ENCODE assay signal across 1 cellular context in the genomic region with DNA sequence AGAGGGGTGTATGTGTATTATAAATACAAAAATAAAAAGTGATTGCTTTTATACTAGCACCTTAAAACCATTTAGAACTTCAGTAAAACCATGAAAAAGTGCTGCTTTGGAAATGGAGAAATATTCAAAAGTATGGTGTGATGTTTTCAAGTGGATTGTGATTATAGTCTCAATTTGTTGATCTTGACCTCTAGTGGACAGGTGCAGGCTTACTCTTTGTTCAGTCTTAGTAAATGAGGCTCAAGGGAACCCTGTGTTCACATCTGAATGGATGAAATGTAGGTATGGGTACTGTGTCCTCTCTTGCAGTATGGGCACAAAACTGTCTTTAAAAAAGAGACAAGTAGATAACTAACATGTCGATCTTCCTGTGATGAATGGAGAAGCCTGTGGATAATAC.
TF ChIP-seq lines count a peak whose summit lies in the region.

No MANE protein-coding gene starts in this region.

TF ChIP-seq in GM23338, 12 proteins besides CTCF, POLR2A, EP300 and RAD21 (continued from another document):
- TF ChIP-seq, protein P1, sequence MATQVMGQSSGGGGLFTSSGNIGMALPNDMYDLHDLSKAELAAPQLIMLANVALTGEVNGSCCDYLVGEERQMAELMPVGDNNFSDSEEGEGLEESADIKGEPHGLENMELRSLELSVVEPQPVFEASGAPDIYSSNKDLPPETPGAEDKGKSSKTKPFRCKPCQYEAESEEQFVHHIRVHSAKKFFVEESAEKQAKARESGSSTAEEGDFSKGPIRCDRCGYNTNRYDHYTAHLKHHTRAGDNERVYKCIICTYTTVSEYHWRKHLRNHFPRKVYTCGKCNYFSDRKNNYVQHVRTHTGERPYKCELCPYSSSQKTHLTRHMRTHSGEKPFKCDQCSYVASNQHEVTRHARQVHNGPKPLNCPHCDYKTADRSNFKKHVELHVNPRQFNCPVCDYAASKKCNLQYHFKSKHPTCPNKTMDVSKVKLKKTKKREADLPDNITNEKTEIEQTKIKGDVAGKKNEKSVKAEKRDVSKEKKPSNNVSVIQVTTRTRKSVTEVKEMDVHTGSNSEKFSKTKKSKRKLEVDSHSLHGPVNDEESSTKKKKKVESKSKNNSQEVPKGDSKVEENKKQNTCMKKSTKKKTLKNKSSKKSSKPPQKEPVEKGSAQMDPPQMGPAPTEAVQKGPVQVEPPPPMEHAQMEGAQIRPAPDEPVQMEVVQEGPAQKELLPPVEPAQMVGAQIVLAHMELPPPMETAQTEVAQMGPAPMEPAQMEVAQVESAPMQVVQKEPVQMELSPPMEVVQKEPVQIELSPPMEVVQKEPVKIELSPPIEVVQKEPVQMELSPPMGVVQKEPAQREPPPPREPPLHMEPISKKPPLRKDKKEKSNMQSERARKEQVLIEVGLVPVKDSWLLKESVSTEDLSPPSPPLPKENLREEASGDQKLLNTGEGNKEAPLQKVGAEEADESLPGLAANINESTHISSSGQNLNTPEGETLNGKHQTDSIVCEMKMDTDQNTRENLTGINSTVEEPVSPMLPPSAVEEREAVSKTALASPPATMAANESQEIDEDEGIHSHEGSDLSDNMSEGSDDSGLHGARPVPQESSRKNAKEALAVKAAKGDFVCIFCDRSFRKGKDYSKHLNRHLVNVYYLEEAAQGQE (IDR thresholded peaks at IDR 0.05; ENCODE audit: unreplicated experiment) = no peak
- TF ChIP-seq, protein P2, sequence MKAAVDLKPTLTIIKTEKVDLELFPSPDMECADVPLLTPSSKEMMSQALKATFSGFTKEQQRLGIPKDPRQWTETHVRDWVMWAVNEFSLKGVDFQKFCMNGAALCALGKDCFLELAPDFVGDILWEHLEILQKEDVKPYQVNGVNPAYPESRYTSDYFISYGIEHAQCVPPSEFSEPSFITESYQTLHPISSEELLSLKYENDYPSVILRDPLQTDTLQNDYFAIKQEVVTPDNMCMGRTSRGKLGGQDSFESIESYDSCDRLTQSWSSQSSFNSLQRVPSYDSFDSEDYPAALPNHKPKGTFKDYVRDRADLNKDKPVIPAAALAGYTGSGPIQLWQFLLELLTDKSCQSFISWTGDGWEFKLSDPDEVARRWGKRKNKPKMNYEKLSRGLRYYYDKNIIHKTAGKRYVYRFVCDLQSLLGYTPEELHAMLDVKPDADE (IDR thresholded peaks at IDR 0.05) = no peak
- no peak for TF ChIP-seq NANOG (IDR thresholded peaks at IDR 0.05; ENCODE audit: borderline replicate concordance)
